Comparison of ENCODE assay signal across 2 cellular contexts in genomic region chr2:64787698-64788097, GRCh38.
TF ChIP-seq lines count a peak whose summit lies in the region.

No MANE protein-coding gene starts in this region.

TF ChIP-seq in HCT116, 20 proteins besides CTCF, POLR2A, EP300 and RAD21 (continued from another document):
- TF ChIP-seq REST (IDR thresholded peaks at IDR 0.05; ENCODE audit: low read depth) (no peak), SP1 (IDR thresholded peaks at IDR 0.05; ENCODE audit: low read depth) (no peak), ZFX (IDR thresholded peaks at IDR 0.05) (no peak), JUND (IDR thresholded peaks at IDR 0.05) (no peak), CBX3 (IDR thresholded peaks at IDR 0.05; ENCODE audit: low read depth) (no peak), POLR2AphosphoS5 (IDR thresholded peaks at IDR 0.05; ENCODE audit: low read depth, low read length) (no peak)

TF ChIP-seq in SK-N-SH treated with all-trans-retinoic acid at 6 μM for 48 hours, 23 proteins besides CTCF, POLR2A, EP300 and RAD21 (continued from another document):
- TF ChIP-seq ARNTL (CRISPR knock-in tag; IDR thresholded peaks at IDR 0.05; ENCODE audit: borderline replicate concordance, low read depth) (no peak), ZNF70 (CRISPR knock-in tag; IDR thresholded peaks at IDR 0.05) (no peak), RARB (CRISPR knock-in tag; IDR thresholded peaks at IDR 0.05) (no peak), ZNF8 (CRISPR knock-in tag; IDR thresholded peaks at IDR 0.05) (no peak), PATZ1 (CRISPR knock-in tag; IDR thresholded peaks at IDR 0.05; ENCODE audit: borderline replicate concordance) (no peak), GLIS3 (CRISPR knock-in tag; IDR thresholded peaks at IDR 0.05) (no peak), ZNF565 (CRISPR knock-in tag; conservative IDR thresholded peaks at IDR 0.05; ENCODE audit: low read depth) (no peak), ZFP3 (CRISPR knock-in tag; IDR thresholded peaks at IDR 0.05) (no peak), TOX (CRISPR knock-in tag; IDR thresholded peaks at IDR 0.05; ENCODE audit: borderline replicate concordance) (no peak), TCF4 (CRISPR knock-in tag; IDR thresholded peaks at IDR 0.05; ENCODE audit: borderline replicate concordance) (no peak)
